ENCODE assay signal across 28 cellular contexts in genomic region chr22:23073506-23074229, GRCh38. TPM values are rescaled to one million over a fixed set of nuclear protein-coding genes. Genes with fewer than 3 reads are reported as not detected.
DNase-seq lines count a peak whose midpoint lies in the region; ATAC-seq, FAIRE-seq and TF ChIP-seq lines count a peak whose summit lies in the region.
"Had no signal": no experiment of that assay in that cellular context is flagged by ENCODE, and none has a peak within 500 bp of the region (broad histone marks: within the 10 kb centered on the region; RNA-seq: fewer than 3 reads in every experiment).

No MANE protein-coding gene starts in this region.

- H3K4me3 ChIP-seq in RWPE2 (ENCODE audit: severe bottlenecking) (no peak overlapping the region), HepG2 (replicated peaks in 1 of 3; ENCODE audit: insufficient read depth in 1 of 3, low read depth in 2 of 3, low read length in 3 of 3) (no peak overlapping the region), spleen (no peak overlapping the region)
- H3K4me3 ChIP-seq: prostate gland, tibial nerve had no signal

- TF ChIP-seq EP300 in HepG2 (IDR thresholded peaks at IDR 0.05; ENCODE audit: low read depth in 2 of 2, low read length in 2 of 2): no peak
- no peak for TF ChIP-seq EP300 in HepG2 (CRISPR knock-in tag; IDR thresholded peaks at IDR 0.05; ENCODE audit: borderline replicate concordance)

- TF ChIP-seq RAD21 in HepG2 (CRISPR knock-in tag; IDR thresholded peaks at IDR 0.05): no peak

- no peaks in the 10 kb centered on the region for H4K20me1 ChIP-seq in HepG2 (ENCODE audit: insufficient read depth, low read length)

- H3K36me3 ChIP-seq in RWPE2 (ENCODE audit: low read depth): no peaks in the 10 kb centered on the region
- H3K36me3 ChIP-seq in HepG2 (replicated peaks in 1 of 2; ENCODE audit: control insufficient read depth in 1 of 2, insufficient read depth in 2 of 2, low read length in 2 of 2): no peaks in the 10 kb centered on the region
- H3K36me3 ChIP-seq in spleen: no peaks in the 10 kb centered on the region
- H3K36me3 ChIP-seq: prostate gland, tibial nerve had no signal

- ATAC-seq in RWPE2 (ENCODE audit: low read depth) (no peak), HepG2 (no peak)
- ATAC-seq: left colon, Panc1, SK-N-SH treated with all-trans-retinoic acid at 6 μM for 48 hours, WTC11 had no signal

- peaks cover 70% of the 10 kb centered on the region for H3K79me2 ChIP-seq in HepG2 (ENCODE audit: insufficient read depth, low read length)

- H3K9me3 ChIP-seq in RWPE2 (ENCODE audit: severe bottlenecking) (peaks cover 12% of the 10 kb centered on the region), HepG2 (ENCODE audit: low read length) (no peaks in the 10 kb centered on the region), spleen (no peaks in the 10 kb centered on the region)
- H3K9me3 ChIP-seq: Caco-2, prostate gland, tibial nerve had no signal

- intact Hi-C loops in HepG2 (cut with micrococcal nuclease; ENCODE audit: unreplicated experiment) (loop anchor here (10.0 kb wide), 1 partner anchor 51 kb away; no protein-coding TSS in a partner anchor), spleen (cut with DNase I; ENCODE audit: low total_unique reads) (no loop called here)

- TF ChIP-seq CTCF in RWPE2 (IDR thresholded peaks at IDR 0.05; ENCODE audit: poor library complexity, severe bottlenecking) (no peak), HepG2 (CRISPR knock-in tag; IDR thresholded peaks at IDR 0.05) (no peak), spleen (IDR thresholded peaks at IDR 0.05 in 8 of 11, conservative IDR thresholded peaks at IDR 0.05 in 3 of 11) (no peak)

- in situ Hi-C loops in HepG2 (cut with HindIII; ENCODE audit: extremely low pct_ligation_motif_present, low pct_unique_long_range_greater_than_20kb): no loop called here

- TF ChIP-seq POLR2A in HepG2 (IDR thresholded peaks at IDR 0.05; ENCODE audit: insufficient read depth in 1 of 2, low read depth in 2 of 2, low read length in 2 of 2) (no peak), spleen (IDR thresholded peaks at IDR 0.05) (no peak)

- no TSS peak for BruUV-seq in HepG2 (replicated peaks; lab: Mats Ljungman, UMichigan)

- no peak overlapping the region for H2AFZ ChIP-seq in HepG2 (ENCODE audit: low read length)

- peak; percentile 52 for DNase-seq in activated effector memory CD4-positive, alpha-beta T cell treated with anti-CD3 and anti-CD28 coated beads, Interleukin-2, amount 50 U/mL, for 16 hours
- DNase-seq in activated effector memory CD4-positive, alpha-beta T cell treated with Interleukin-2 at 50 U/mL for 16 hours: no peak
- DNase-seq in RWPE2 (ENCODE audit: low spot score): peak; percentile 19
- DNase-seq in HepG2 (ENCODE audit: low spot score): no peak
- peak; percentile 62 for DNase-seq in spleen
- no peak for DNase-seq in cerebellar cortex (ENCODE audit: low spot score)
- DNase-seq in NCI-H1417 treated with DMSO at 0.1 percent for 48 hours (lab: John Stamatoyannopoulos, UW): no peak
- no peak for DNase-seq in superior temporal gyrus (ENCODE audit: extremely low spot score)
- DNase-seq: activated CD4-positive, alpha-beta T cell treated with anti-CD3 and anti-CD28 coated beads, Interleukin-2, amount 50 U/mL, for 48 hours; activated gamma-delta T cell treated with Interleukin-2 at 50 U/mL for 16 hours; DND-41; KBM-7; left colon; NCI-H2029; NCI-H446; nephron progenitor cell; stimulated activated CD4-positive, alpha-beta T cell treated with anti-CD3 and anti-CD28 coated beads, Interleukin-4, amount 100 ng/mL, for 1 hour; stimulated activated naive CD4-positive, alpha-beta T cell treated with Interleukin-2 at 50 U/mL for 16 hours; T-helper 9 cell had no signal

- H3K27me3 ChIP-seq in RWPE2 (ENCODE audit: insufficient read depth, poor library complexity, severe bottlenecking) (no peaks in the 10 kb centered on the region), HepG2 (ENCODE audit: control insufficient read depth in 1 of 2, insufficient read depth in 2 of 2, low read length in 2 of 2) (peaks cover 0 to 5% of the 10 kb centered on the region in 2 experiments; a peak in 1 of 5 replicates), spleen (replicated peaks in 1 of 7) (peaks cover 0 to 35% (median 4%) of the 10 kb centered on the region in 7 donors)
- H3K27me3 ChIP-seq: tibial nerve had no signal

- peak overlapping the region; percentile 24; the same call in 1 of the 2 replicates for H3K9ac ChIP-seq in HepG2 (ENCODE audit: insufficient read depth, low read depth, low read length)

- WGBS in HepG2 (ENCODE audit: low lambda C conversion rate): 96% methylated on average over 13 of the region's 13 CpGs
- 82 to 91% (median 85%) methylated on average over 13 of the region's 13 CpGs for WGBS in spleen, 5 donors

- CTCF ChIA-PET in HepG2 (lab: Yijun Ruan, JAX; ENCODE audit: low intra/inter-chr PET ratio, low total read pairs): no interaction called here

- H3K4me2 ChIP-seq in HepG2 (ENCODE audit: low read depth, low read length): no peak overlapping the region

- H3K4me1 ChIP-seq in RWPE2 (ENCODE audit: insufficient read depth, poor library complexity, severe bottlenecking) (no peaks in the 10 kb centered on the region), HepG2 (ENCODE audit: insufficient read depth, low read length) (peaks cover 86% of the 10 kb centered on the region), spleen (peaks cover 8 to 65% (median 34%) of the 10 kb centered on the region in 6 donors)

- FAIRE-seq in HepG2 (lab: Jason Lieb, UNC): no peak
- FAIRE-seq: A204.1, bronchial epithelial cell, GM12891 had no signal

- H3K27ac ChIP-seq in RWPE2 (ENCODE audit: poor library complexity, severe bottlenecking) (no peak overlapping the region), HepG2 (ENCODE audit: extremely low read length, insufficient read depth, low read length) (peak overlapping the region; percentile 97), spleen (no peak overlapping the region)
- H3K27ac ChIP-seq: prostate gland, tibial nerve had no signal

- POLR2A ChIA-PET in HepG2 (lab: Yijun Ruan, JAX): interaction anchor here (3.1 kb wide), 1 partner anchor 37 kb away, joined by 14 read pairs; no protein-coding TSS in a partner anchor

TF ChIP-seq in HepG2, 621 proteins besides CTCF, POLR2A, EP300 and RAD21 (continues in another document):
- no peak for TF ChIP-seq ZNF235 (CRISPR knock-in tag; IDR thresholded peaks at IDR 0.05; ENCODE audit: borderline replicate concordance)
- peak; percentile 2; the same call in 1 of the 2 replicates for TF ChIP-seq ZNF687 (CRISPR knock-in tag; IDR thresholded peaks at IDR 0.05)
- no peak for TF ChIP-seq ZNF772 (CRISPR knock-in tag; IDR thresholded peaks at IDR 0.05)
- no peak for TF ChIP-seq BRD4 (CRISPR knock-in tag; IDR thresholded peaks at IDR 0.05)
- no peak for TF ChIP-seq SIN3A (IDR thresholded peaks at IDR 0.05; ENCODE audit: borderline replicate concordance, low read depth, low read length)

RNA-seq across cellular contexts. Expression of gene GNAZ, which starts 3.3 kb away (rescaled TPM):
- 22.3 and 22.8 TPM in 2 replicates for total RNA-seq in HepG2 (2016; rRNA removed; fragmentation: Illumina TruSeq; extraction: Trizol)
- total RNA-seq in HepG2 (2016; cell fraction: cytosol; rRNA removed; fragmentation: Illumina TruSeq; extraction: Trizol; ENCODE audit: low read depth): 16.3 and 16.9 TPM in 2 replicates
- total RNA-seq in HepG2 (2016; cell fraction: insoluble cytoplasmic fraction; rRNA removed; fragmentation: Illumina TruSeq; extraction: Trizol): 19.4 and 21.2 TPM in 2 replicates
- total RNA-seq in HepG2 (2016; cell fraction: membrane; rRNA removed; fragmentation: Illumina TruSeq; extraction: Trizol): 39.6 and 41.4 TPM in 2 replicates
- 11.5 and 12.9 TPM in 2 replicates for total RNA-seq in HepG2 (2016; cell fraction: nucleus; rRNA removed; fragmentation: Illumina TruSeq; extraction: Trizol)
- 11.4 and 16.2 TPM in 2 replicates for polyA plus RNA-seq in HepG2 (2011; rRNA removed)
- 16.1 and 16.8 TPM in 2 replicates for polyA plus RNA-seq in HepG2 (2011; cell fraction: cytosol; rRNA removed)
- polyA plus RNA-seq in HepG2 (2011; cell fraction: nucleus; rRNA removed): 10.1 and 15.9 TPM in 2 replicates
- 10.4 and 16.9 TPM in 2 replicates for polyA plus RNA-seq in HepG2 (2012)
- polyA plus RNA-seq in HepG2 (2016; cell fraction: cytosol; fragmentation: Illumina TruSeq; extraction: Trizol; ENCODE audit: low read depth): 10.5 and 11.3 TPM in 2 replicates
- 20.3 and 22.4 TPM in 2 replicates for polyA plus RNA-seq in HepG2 (2016; cell fraction: insoluble cytoplasmic fraction; fragmentation: Illumina TruSeq; extraction: Trizol; ENCODE audit: low read depth)
- 27.3 and 30.4 TPM in 2 replicates for polyA plus RNA-seq in HepG2 (2016; cell fraction: membrane; fragmentation: Illumina TruSeq; extraction: Trizol; ENCODE audit: low read depth)
- 19.7 and 20.5 TPM in 2 replicates for polyA plus RNA-seq in HepG2 (2016; cell fraction: nucleus; fragmentation: Illumina TruSeq; extraction: Trizol; ENCODE audit: insufficient read depth, low read depth)
- polyA minus RNA-seq in HepG2 (2011; rRNA and poly(A)+ RNA removed; ENCODE audit: low replicate concordance): 9.8 and 19.7 TPM in 2 replicates
- 10.9 and 12.2 TPM in 2 replicates for polyA minus RNA-seq in HepG2 (2011; cell fraction: cytosol; rRNA and poly(A)+ RNA removed)
- polyA minus RNA-seq in HepG2 (2011; cell fraction: nucleus; rRNA and poly(A)+ RNA removed): 5.7 and 8.5 TPM in 2 replicates
- total RNA-seq in spleen: 10 to 100 TPM in 2 of 7 donors, 1 to 10 TPM in 5; 4.4 to 11.8 (median 7.6) TPM
- polyA plus RNA-seq in spleen: 1 to 10 TPM; 2.3 to 5.7 (median 2.8) TPM

Comparison
In these comparisons a context has a peak if more than half of its experiments do, and no peak if none do; other contexts are left out.
1. DNase-seq: peak in activated effector memory CD4-positive, alpha-beta T cell treated with anti-CD3 and anti-CD28 coated beads, Interleukin-2, amount 50 U/mL, for 16 hours (single experiment), RWPE2 (single experiment) and spleen (single experiment); none in activated effector memory CD4-positive, alpha-beta T cell treated with Interleukin-2 at 50 U/mL for 16 hours (single experiment), HepG2 (single experiment), cerebellar cortex (single experiment), NCI-H1417 treated with DMSO at 0.1 percent for 48 hours (single experiment) and superior temporal gyrus (single experiment).